In genomic region chr16:54937673-54938350, GRCh38 we compare ENCODE assay signal across 8 cellular contexts. TPM values are rescaled to one million over a fixed set of nuclear protein-coding genes. Genes with fewer than 3 reads are reported as not detected.
A peak's percentile ranks its signal among the peaks of the same experiment; 100 is the strongest.
DNase-seq lines count a peak whose midpoint lies in the region; ATAC-seq and TF ChIP-seq lines count a peak whose summit lies in the region.

No MANE protein-coding gene starts in this region.

- no peaks in the 10 kb centered on the region for H3K9me3 Mint-ChIP-seq in activated T-cell treated with anti-CD3 and anti-CD28 coated beads, Interleukin-2, amount 50 U/mL, for 24 hours
- H3K9me3 Mint-ChIP-seq in immature natural killer cell = peaks cover 0 to 6% (median 2%) of the 10 kb centered on the region in 6 donors

- DNase-seq in activated T-cell treated with anti-CD3 and anti-CD28 coated beads, Interleukin-2, amount 50 U/mL, for 24 hours = no peak
- DNase-seq in activated T-cell treated with anti-CD3 and anti-CD28 coated beads, Interleukin-2, amount 50 U/mL, for 1 hour = no peak
- DNase-seq in astrocyte of the cerebellum (ENCODE audit: low read depth) (no peak), immature natural killer cell (no peak), suprapubic skin (ENCODE audit: low spot score in 2 of 2) (no peak), putamen (ENCODE audit: low spot score) (no peak), NAMALWA (ENCODE audit: low spot score) (no peak)

- H3K27ac ChIP-seq in suprapubic skin = peak overlapping the region; percentile 96

- TF ChIP-seq POLR2A in suprapubic skin (IDR thresholded peaks at IDR 0.05) = no peak

- no peak for ATAC-seq in GM18520 (IDR thresholded peaks at IDR 0.05; ENCODE audit: unreplicated experiment)

- peaks cover 19% of the 10 kb centered on the region for H3K4me1 Mint-ChIP-seq in activated T-cell treated with anti-CD3 and anti-CD28 coated beads, Interleukin-2, amount 50 U/mL, for 24 hours (ENCODE audit: low read depth)
- peaks cover 9 to 12% of the 10 kb centered on the region in 2 donors for H3K4me1 Mint-ChIP-seq in immature natural killer cell

- H3K9me3 ChIP-seq in suprapubic skin = no peaks in the 10 kb centered on the region

- peaks cover 20% of the 10 kb centered on the region for H3K4me1 ChIP-seq in suprapubic skin

- no peak for TF ChIP-seq EP300 in suprapubic skin (IDR thresholded peaks at IDR 0.05)

- H3K4me3 ChIP-seq in astrocyte of the cerebellum (ENCODE audit: low read depth, low read length) (peak overlapping the region; percentile 51), suprapubic skin (peak overlapping the region; percentile 75)

- peak overlapping the region; percentile 46 for H3K4me3 Mint-ChIP-seq in activated T-cell treated with anti-CD3 and anti-CD28 coated beads, Interleukin-2, amount 50 U/mL, for 24 hours
- peak overlapping the region in 3 of 5 donors; percentile 10 to 30 (median 17) for H3K4me3 Mint-ChIP-seq in immature natural killer cell

- H3K27ac Mint-ChIP-seq in activated T-cell treated with anti-CD3 and anti-CD28 coated beads, Interleukin-2, amount 50 U/mL, for 24 hours = peak overlapping the region; percentile 40
- no peak overlapping the region for H3K27ac Mint-ChIP-seq in immature natural killer cell

- in situ Hi-C loops in astrocyte of the cerebellum (cut with HindIII; ENCODE audit: low sequenced_read_pairs) = loop anchor here (5.0 to 10.0 kb wide), 3 partner anchors 317 to 1163 kb away; no protein-coding TSS in a partner anchor

- no peaks in the 10 kb centered on the region for H3K36me3 Mint-ChIP-seq in activated T-cell treated with anti-CD3 and anti-CD28 coated beads, Interleukin-2, amount 50 U/mL, for 24 hours (ENCODE audit: low read depth)
- no peaks in the 10 kb centered on the region for H3K36me3 Mint-ChIP-seq in immature natural killer cell

- no peaks in the 10 kb centered on the region for H3K36me3 ChIP-seq in suprapubic skin

- H3K27me3 ChIP-seq in suprapubic skin = peaks cover 34% of the 10 kb centered on the region

- peaks cover 93% of the 10 kb centered on the region for H3K27me3 Mint-ChIP-seq in activated T-cell treated with anti-CD3 and anti-CD28 coated beads, Interleukin-2, amount 50 U/mL, for 24 hours
- H3K27me3 Mint-ChIP-seq in immature natural killer cell (ENCODE audit: low read depth in 3 of 3) = peaks cover 31 to 59% (median 58%) of the 10 kb centered on the region in 3 donors

- 11% methylated on average over 43 of the region's 44 CpGs for WGBS in suprapubic skin

- TF ChIP-seq CTCF in astrocyte of the cerebellum (IDR thresholded peaks at IDR 0.05; ENCODE audit: low read depth, low read length, missing control alignments) (no peak), suprapubic skin (IDR thresholded peaks at IDR 0.05) (no peak)

RNA-seq across cellular contexts. Expression of gene IRX5, which starts 7.1 kb away (rescaled TPM):
- not detected for polyA plus RNA-seq in immature natural killer cell
- total RNA-seq in suprapubic skin = 10 to 100 TPM; 41.3 to 64.8 (median 51.6) TPM
